In genomic region chr2:134021830-134022524, GRCh38 we compare ENCODE assay signal across 10 cellular contexts.
A peak's percentile ranks its signal among the peaks of the same experiment; 100 is the strongest.
DNase-seq lines count a peak whose midpoint lies in the region; ATAC-seq lines count a peak whose summit lies in the region.
"Had no signal": no experiment of that assay in that cellular context is flagged by ENCODE, and none has a peak within 500 bp of the region (broad histone marks: within the 10 kb centered on the region; RNA-seq: fewer than 3 reads in every experiment).

No MANE protein-coding gene starts in this region.

- peak; percentile 30 to 52 for ATAC-seq in activated T-cell treated with anti-CD3 and anti-CD28 coated beads, Interleukin-2, amount 50 U/mL, for 4 hours
- peak; percentile 97 for ATAC-seq in GM21786 (IDR thresholded peaks at IDR 0.05; ENCODE audit: unreplicated experiment)
- ATAC-seq in HG03432 (IDR thresholded peaks at IDR 0.05; ENCODE audit: unreplicated experiment), result peak; percentile 97
- peak; percentile 99 to 100 for ATAC-seq in stimulated activated naive B cell treated with anti-CD40 and anti-IgM and Interleukin-4, amounts not matched to agents 10 μg/mL and 1 μg/mL and 100 μg/mL, for 72 hours (replicated peaks)
- ATAC-seq: foreskin keratinocyte had no signal

- H3K36me3 Mint-ChIP-seq in activated T-cell treated with anti-CD3 and anti-CD28 coated beads, Interleukin-2, amount 50 U/mL, for 4 hours (ENCODE audit: insufficient read depth), result no peaks in the 10 kb centered on the region
- H3K36me3 Mint-ChIP-seq in stimulated activated naive B cell treated with anti-CD40 and anti-IgM and Interleukin-4, amounts not matched to agents 10 μg/mL and 1 μg/mL and 100 μg/mL, for 72 hours, result no peaks in the 10 kb centered on the region

- peaks cover 18% of the 10 kb centered on the region for H3K4me1 Mint-ChIP-seq in activated T-cell treated with anti-CD3 and anti-CD28 coated beads, Interleukin-2, amount 50 U/mL, for 4 hours (ENCODE audit: low read depth)
- H3K4me1 Mint-ChIP-seq in stimulated activated naive B cell treated with anti-CD40 and anti-IgM and Interleukin-4, amounts not matched to agents 10 μg/mL and 1 μg/mL and 100 μg/mL, for 72 hours, result peaks cover 19 to 30% of the 10 kb centered on the region in 2 donors

- no peak overlapping the region for H2AFZ ChIP-seq in Karpas-422 (ENCODE audit: low read length)

- no peak for DNase-seq in activated T-cell treated with anti-CD3 and anti-CD28 coated beads, Interleukin-2, amount 50 U/mL, for 4 hours
- DNase-seq in activated T-cell treated with anti-CD3 and anti-CD28 coated beads, Interleukin-2, amount 50 U/mL, for 1 hour, result no peak
- DNase-seq in stimulated activated naive B cell treated with anti-CD40 and anti-IgM and Interleukin-4, amounts not matched to agents 10 μg/mL and 1 μg/mL and 100 μg/mL, for 72 hours, result peak; percentile 46
- DNase-seq in Karpas-422 (no peak), COR-L47 (lab: John Stamatoyannopoulos, UW) (no peak), hippocampal formation (lab: John Stamatoyannopoulos, UW) (no peak)
- DNase-seq: foreskin keratinocyte, trophoblast cell had no signal

- no peaks in the 10 kb centered on the region for H3K9me3 Mint-ChIP-seq in activated T-cell treated with anti-CD3 and anti-CD28 coated beads, Interleukin-2, amount 50 U/mL, for 4 hours
- no peaks in the 10 kb centered on the region for H3K9me3 Mint-ChIP-seq in stimulated activated naive B cell treated with anti-CD40 and anti-IgM and Interleukin-4, amounts not matched to agents 10 μg/mL and 1 μg/mL and 100 μg/mL, for 72 hours

- H3K27ac Mint-ChIP-seq in stimulated activated naive B cell treated with anti-CD40 and anti-IgM and Interleukin-4, amounts not matched to agents 10 μg/mL and 1 μg/mL and 100 μg/mL, for 72 hours, result peak overlapping the region; percentile 80

- no peaks in the 10 kb centered on the region for H4K20me1 ChIP-seq in Karpas-422 (ENCODE audit: insufficient read depth, low read depth, low read length)

- H3K9me2 ChIP-seq in Karpas-422 (replicated peaks; ENCODE audit: insufficient read depth, low read length), result no peaks in the 10 kb centered on the region

- H3K27ac ChIP-seq in Karpas-422 (ENCODE audit: low read length), result no peak overlapping the region
- H3K27ac ChIP-seq: foreskin keratinocyte had no signal

- H3K9ac ChIP-seq in Karpas-422 (ENCODE audit: low read length), result no peak overlapping the region

- H3K9me3 ChIP-seq in Karpas-422 (ENCODE audit: low read length), result no peaks in the 10 kb centered on the region

- H3K4me1 ChIP-seq in Karpas-422 (ENCODE audit: low read length), result no peaks in the 10 kb centered on the region
- H3K4me1 ChIP-seq: foreskin keratinocyte had no signal

- peaks cover 16% of the 10 kb centered on the region for H3K27me3 Mint-ChIP-seq in activated T-cell treated with anti-CD3 and anti-CD28 coated beads, Interleukin-2, amount 50 U/mL, for 4 hours (ENCODE audit: low read depth)
- peaks cover 15 to 16% of the 10 kb centered on the region in 2 donors for H3K27me3 Mint-ChIP-seq in stimulated activated naive B cell treated with anti-CD40 and anti-IgM and Interleukin-4, amounts not matched to agents 10 μg/mL and 1 μg/mL and 100 μg/mL, for 72 hours

- H3K36me3 ChIP-seq in Karpas-422 (ENCODE audit: insufficient read depth, low read length), result no peaks in the 10 kb centered on the region

- H3K79me2 ChIP-seq in Karpas-422 (ENCODE audit: low read length), result no peaks in the 10 kb centered on the region

- H3K4me3 Mint-ChIP-seq in activated T-cell treated with anti-CD3 and anti-CD28 coated beads, Interleukin-2, amount 50 U/mL, for 4 hours, result no peak overlapping the region
- peak overlapping the region in 1 of 2 donors; percentile 39 for H3K4me3 Mint-ChIP-seq in stimulated activated naive B cell treated with anti-CD40 and anti-IgM and Interleukin-4, amounts not matched to agents 10 μg/mL and 1 μg/mL and 100 μg/mL, for 72 hours

- no peak overlapping the region for H3K4me3 ChIP-seq in Karpas-422 (ENCODE audit: low read length)

- no peaks in the 10 kb centered on the region for H3K27me3 ChIP-seq in Karpas-422 (ENCODE audit: low read length)

- H3K4me2 ChIP-seq in Karpas-422 (ENCODE audit: low read depth, low read length, poor library complexity, severe bottlenecking), result no peak overlapping the region

Comparison
In these comparisons a context has a peak if more than half of its experiments do, and no peak if none do; other contexts are left out.
1. ATAC-seq: peak in every context shown above with its lines; median percentile 100 in stimulated activated naive B cell treated with anti-CD40 and anti-IgM and Interleukin-4, amounts not matched to agents 10 μg/mL and 1 μg/mL and 100 μg/mL, for 72 hours; 97 in GM21786; 97 in HG03432; 41 in activated T-cell treated with anti-CD3 and anti-CD28 coated beads, Interleukin-2, amount 50 U/mL, for 4 hours.